ENCODE assay signal across 8 cellular contexts in the genomic region with DNA sequence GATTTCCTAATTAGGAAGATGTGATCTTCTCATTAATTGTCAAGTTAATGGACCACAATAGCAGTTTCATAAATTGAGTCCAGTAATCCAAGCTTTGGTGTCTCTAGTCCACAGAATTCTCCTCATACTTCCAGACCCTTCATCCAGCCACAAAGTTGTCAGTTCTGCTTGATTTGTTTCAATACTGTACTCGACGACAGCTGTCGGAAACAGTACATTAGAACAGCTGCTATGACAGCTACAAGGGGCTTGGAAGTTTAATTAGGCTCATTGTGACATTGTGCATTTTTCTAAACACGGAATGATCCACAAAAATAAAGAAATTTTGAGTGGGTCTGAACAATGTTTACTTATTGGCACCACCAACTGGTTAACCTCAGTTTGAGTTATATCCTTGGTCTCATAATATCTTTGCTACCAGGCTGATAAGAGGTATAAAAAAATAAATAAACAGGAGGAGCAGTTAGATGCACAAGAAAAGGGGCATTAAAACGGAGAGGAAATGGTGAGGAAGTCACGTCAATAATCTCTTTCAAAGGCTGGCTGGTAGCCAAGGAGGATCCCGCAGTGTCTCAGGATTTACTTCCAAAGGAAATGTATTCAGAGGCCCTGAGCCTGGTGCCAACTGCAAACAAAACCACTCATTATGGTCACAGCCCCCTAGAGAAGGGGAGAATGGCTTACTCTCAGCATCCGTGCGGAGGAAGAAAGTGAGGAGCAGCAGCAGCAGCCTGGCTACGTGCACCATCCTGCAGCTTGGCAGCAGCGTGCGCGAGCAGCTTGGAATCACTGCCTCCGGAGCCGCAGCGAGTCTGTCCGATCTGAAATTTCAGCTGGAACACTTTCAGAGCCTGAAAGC.
DNase-seq lines count a peak whose midpoint lies in the region; ATAC-seq lines count a peak whose summit lies in the region.

No MANE protein-coding gene starts in this region.

- H3K4me3 Mint-ChIP-seq in naive B cell, result peak overlapping the region in 7 of 8 donors; percentile 2 to 66 (median 24)

- H3K36me3 Mint-ChIP-seq in naive B cell, result no peaks in the 10 kb centered on the region

- no peaks in the 10 kb centered on the region for H3K9me3 Mint-ChIP-seq in naive B cell

- no peaks in the 10 kb centered on the region for H4K20me1 ChIP-seq in BLaER1

- H3K27me3 Mint-ChIP-seq in naive B cell, result no peaks in the 10 kb centered on the region

- peaks cover 0 to 10% (median 5%) of the 10 kb centered on the region in 3 donors for H3K4me1 Mint-ChIP-seq in naive B cell

- no peak overlapping the region for H3K27ac Mint-ChIP-seq in naive B cell

- H3K9ac ChIP-seq in BLaER1, result peak overlapping the region; percentile 3; the same call in 1 of the 2 replicates

- peak overlapping the region; percentile 22; the same call in 1 of the 2 replicates for H3K27ac ChIP-seq in BLaER1

- DNase-seq in NCI-H2227 (lab: John Stamatoyannopoulos, UW; ENCODE audit: unreplicated experiment), result peak; percentile 97
- peak; percentile 32 for DNase-seq in epidermal melanocyte (ENCODE audit: insufficient read length, low spot score)
- DNase-seq in naive B cell, result no peak
- DNase-seq in left lobe of liver (ENCODE audit: low spot score), result no peak
- DNase-seq in NK-92 (lab: John Stamatoyannopoulos, UW; ENCODE audit: unreplicated experiment), result no peak

- no peaks in the 10 kb centered on the region for H3K27me3 ChIP-seq in BLaER1

- ATAC-seq in naive B cell (ENCODE audit: low read depth in 2 of 2) (no peak), left lobe of liver (no peak), HG03175 (IDR thresholded peaks at IDR 0.05; ENCODE audit: unreplicated experiment) (no peak)
- no peak for ATAC-seq in activated CD4-positive, CD25-positive, alpha-beta regulatory T cell treated with anti-CD3 and anti-CD28 coated beads, Interleukin-2, amount 50 U/mL, for 24 hours

- H3K4me3 ChIP-seq in BLaER1, result no peak overlapping the region

- H3K4me1 ChIP-seq in BLaER1, result peaks cover 38% of the 10 kb centered on the region

- H3K9me3 ChIP-seq in BLaER1, result no peaks in the 10 kb centered on the region

- peak overlapping the region; percentile 67 for H3K4me2 ChIP-seq in BLaER1

- H3K36me3 ChIP-seq in BLaER1, result no peaks in the 10 kb centered on the region

Comparison
In these comparisons a context has a peak if more than half of its experiments do, and no peak if none do; other contexts are left out.
1. DNase-seq: peak in NCI-H2227 (single experiment) and epidermal melanocyte (single experiment); none in naive B cell (single experiment), left lobe of liver (single experiment) and NK-92 (single experiment).